In the genomic region with DNA sequence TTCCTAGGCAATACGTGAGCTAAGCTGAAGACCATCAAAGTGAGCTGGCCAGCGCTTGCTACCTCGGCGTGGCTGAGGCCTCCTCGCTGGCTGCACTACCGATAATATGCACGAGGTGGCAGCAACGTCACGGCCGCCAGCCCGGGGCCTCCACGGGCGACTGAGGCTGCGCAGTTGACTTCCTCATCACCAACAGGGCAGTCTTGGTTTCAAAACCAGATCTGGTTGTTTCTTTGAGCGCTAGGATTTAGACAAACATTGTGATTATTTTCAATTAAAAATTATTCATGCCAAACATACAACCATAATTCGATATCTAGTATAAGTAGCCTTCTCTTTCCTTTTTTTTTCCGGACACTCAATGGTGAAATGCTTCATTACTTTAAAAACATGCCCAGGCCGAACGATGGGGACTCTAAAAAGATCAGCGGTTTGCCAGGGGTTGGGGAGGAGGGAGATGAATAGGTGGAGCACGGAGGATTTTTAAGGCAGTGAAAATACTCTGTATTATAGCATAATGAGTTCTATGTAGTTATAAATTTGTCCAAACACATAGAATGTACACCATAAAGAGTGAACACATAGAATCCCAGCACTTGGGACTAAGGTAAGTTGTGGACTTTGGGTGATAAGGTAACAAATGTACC, we compare ENCODE assay signal across 8 cellular contexts. TPM values are rescaled to one million over a fixed set of nuclear protein-coding genes. Genes with fewer than 3 reads are reported as not detected.
DNase-seq lines count a peak whose midpoint lies in the region; ATAC-seq, FAIRE-seq and TF ChIP-seq lines count a peak whose summit lies in the region.

No MANE protein-coding gene starts in this region.

- H3K4me1 ChIP-seq in gastroesophageal sphincter = no peaks in the 10 kb centered on the region
- H3K4me1 ChIP-seq in pancreas = no peaks in the 10 kb centered on the region
- H3K4me1 ChIP-seq in tibial nerve = no peaks in the 10 kb centered on the region

- H3K36me3 ChIP-seq in gastroesophageal sphincter = no peaks in the 10 kb centered on the region
- H3K36me3 ChIP-seq in pancreas = no peaks in the 10 kb centered on the region
- H3K36me3 ChIP-seq in tibial nerve = no peaks in the 10 kb centered on the region

- peak; percentile 41 for FAIRE-seq in pancreas (lab: Jason Lieb, UNC)

- H3K9me3 ChIP-seq in gastroesophageal sphincter (no peaks in the 10 kb centered on the region), pancreas (no peaks in the 10 kb centered on the region), tibial nerve (no peaks in the 10 kb centered on the region)

- H3K27ac ChIP-seq in gastroesophageal sphincter = no peak overlapping the region
- H3K27ac ChIP-seq in pancreas = no peak overlapping the region
- no peak overlapping the region for H3K27ac ChIP-seq in tibial nerve

- TF ChIP-seq CTCF in gastroesophageal sphincter (IDR thresholded peaks at IDR 0.05) (peak; percentile 77 to 95 (median 92)), pancreas (IDR thresholded peaks at IDR 0.05) (peak; percentile 86 to 95 (median 90)), tibial nerve (IDR thresholded peaks at IDR 0.05) (peak; percentile 81 to 96 (median 95))

- DNase-seq in DMS153 treated with DMSO at 0.1 percent for 48 hours (lab: John Stamatoyannopoulos, UW; ENCODE audit: unreplicated experiment) = peak; percentile 54
- DNase-seq in Jurkat, Clone E6-1 (ENCODE audit: low read depth, low spot score) = peak; percentile 61
- peak; percentile 22 to 34 for DNase-seq in SHP77 (lab: John Stamatoyannopoulos, UW)
- peak; percentile 93 for DNase-seq in activated effector memory CD4-positive, alpha-beta T cell treated with anti-CD3 and anti-CD28 coated beads, Interleukin-2, amount 50 U/mL, for 16 hours
- DNase-seq in pancreas = peak; percentile 63 to 91 (median 80)
- peak; percentile 67 to 74 for DNase-seq in tibial nerve (ENCODE audit: low spot score in 2 of 2)

- 26 to 51% methylated on average over 7 to 21 of the region's 21 CpGs for WGBS in gastroesophageal sphincter (ENCODE audit: low coverage in 1 of 2), 2 donors
- WGBS in pancreas, 2 donors = 28% methylated on average over 21 of the region's 21 CpGs
- 24 to 28% methylated on average over 21 of the region's 21 CpGs for WGBS in tibial nerve, 2 donors

- TF ChIP-seq EP300 in gastroesophageal sphincter (IDR thresholded peaks at IDR 0.05) (no peak), tibial nerve (IDR thresholded peaks at IDR 0.05) (no peak)

- H3K27me3 ChIP-seq in gastroesophageal sphincter (no peaks in the 10 kb centered on the region), pancreas (no peaks in the 10 kb centered on the region), tibial nerve (no peaks in the 10 kb centered on the region)

- intact Hi-C loops in pancreas (cut with DNase I) = no loop called here

- TF ChIP-seq POLR2A in gastroesophageal sphincter (IDR thresholded peaks at IDR 0.05) = no peak
- no peak for TF ChIP-seq POLR2A in tibial nerve (IDR thresholded peaks at IDR 0.05)

- H3K4me3 ChIP-seq in Jurkat, Clone E6-1 (ENCODE audit: low read length) = no peak overlapping the region
- H3K4me3 ChIP-seq in gastroesophageal sphincter = no peak overlapping the region
- no peak overlapping the region for H3K4me3 ChIP-seq in pancreas
- no peak overlapping the region for H3K4me3 ChIP-seq in tibial nerve

- ATAC-seq in GM21528 (IDR thresholded peaks at IDR 0.05; ENCODE audit: low FRiP score, unreplicated experiment) = peak; percentile 91
- ATAC-seq in gastroesophageal sphincter = peak; percentile 97
- ATAC-seq in pancreas = peak; percentile 99 to 100 (median 100)

RNA-seq across cellular contexts. Expression of gene CYBRD1, which starts 52.0 kb away (rescaled TPM):
- polyA plus RNA-seq in Jurkat, Clone E6-1 (2012; ENCODE audit: insufficient read depth, insufficient read length) = 20.1 TPM
- total RNA-seq in gastroesophageal sphincter (100 to 1,000 TPM; 168 to 365 (median 242) TPM), pancreas (10 to 100 TPM in 3 of 6 donors, 1 to 10 TPM in 3; 4.4 to 29.3 (median 13.0) TPM), tibial nerve (100 to 1,000 TPM; 215 to 471 (median 401) TPM)
- 1 to 10 TPM; 7.2 to 8.2 TPM for polyA plus RNA-seq in pancreas

Comparison
In these comparisons a context has a peak if more than half of its experiments do, and no peak if none do; other contexts are left out.
1. DNase-seq: peak in every context shown above with its lines; median percentile 93 in activated effector memory CD4-positive, alpha-beta T cell treated with anti-CD3 and anti-CD28 coated beads, Interleukin-2, amount 50 U/mL, for 16 hours; 80 in pancreas; 70 in tibial nerve; 61 in Jurkat, Clone E6-1; 54 in DMS153 treated with DMSO at 0.1 percent for 48 hours; 28 in SHP77.
2. RNA of gene CYBRD1, which starts 52.0 kb away (total RNA-seq): 215 to 471 TPM in tibial nerve and 168 to 365 TPM in gastroesophageal sphincter; 4.4 to 29.3 TPM in pancreas; every median in the first group is over 4 times any median in the second.
3. Peak in every context shown above with its lines, with median percentiles within 50 percentile points of each other: ATAC-seq and CTCF ChIP-seq.